Comparison of ENCODE assay signal across 19 cellular contexts in genomic region chr1:24941566-24941965, GRCh38.
"Had no signal": no experiment of that assay in that cellular context is flagged by ENCODE, and none has a peak within 500 bp of the region (broad histone marks: within the 10 kb centered on the region; RNA-seq: fewer than 3 reads in every experiment).

No MANE protein-coding gene starts in this region.

- H3K27ac ChIP-seq: brain microvascular endothelial cell, colonic mucosa, epithelial cell of prostate, prostate gland, right atrium auricular region, stomach, vagina had no signal

- DNase-seq: activated CD4-positive, alpha-beta memory T cell treated with anti-CD3 and anti-CD28 coated beads, Interleukin-2, amount 10 ng/mL, durations not matched to agents 7 days and 5 days; activated CD4-positive, alpha-beta T cell treated with anti-CD3 and anti-CD28 coated beads for 36 hours; activated CD8-positive, alpha-beta memory T cell treated with anti-CD3 and anti-CD28 coated beads, Interleukin-2, amount 50 U/mL, for 48 hours; aorta; brain microvascular endothelial cell; central memory CD4-positive, alpha-beta T cell; colonic mucosa; endodermal cell; foreskin fibroblast; nephron progenitor cell; stimulated activated CD4-positive, alpha-beta T cell treated with anti-CD3 and anti-CD28 coated beads, Interleukin-12 subunit alpha, Interleukin-12 subunit beta, amount 100 ng/mL, for 4 hours; stimulated activated CD4-positive, alpha-beta T cell treated with anti-CD3 and anti-CD28 coated beads, Interleukin-1b, Interleukin-23, amount 100 ng/mL, for 48 hours; stomach; trophoblast cell had no signal

- H3K9me3 Mint-ChIP-seq: activated CD4-positive, alpha-beta memory T cell treated with anti-CD3 and anti-CD28 coated beads, Interleukin-2, amount 10 ng/mL, durations not matched to agents 7 days and 5 days; endodermal cell; WTC11 had no signal

- H3K27me3 ChIP-seq: brain microvascular endothelial cell, colonic mucosa, right atrium auricular region, vagina had no signal

- H3K4me3 ChIP-seq: colonic mucosa, prostate gland, right atrium auricular region, stomach, vagina had no signal

- H3K9me3 ChIP-seq: colonic mucosa, prostate gland, right atrium auricular region, stomach, vagina had no signal

- H3K27ac Mint-ChIP-seq: activated CD4-positive, alpha-beta memory T cell treated with anti-CD3 and anti-CD28 coated beads, Interleukin-2, amount 10 ng/mL, durations not matched to agents 7 days and 5 days; activated CD4-positive, alpha-beta T cell treated with anti-CD3 and anti-CD28 coated beads for 36 hours; endodermal cell; nephron progenitor cell; WTC11 had no signal

- H3K36me3 Mint-ChIP-seq: WTC11 had no signal

- ATAC-seq: activated CD4-positive, alpha-beta T cell treated with anti-CD3 and anti-CD28 coated beads for 36 hours; WTC11 had no signal

- H3K36me3 ChIP-seq: brain microvascular endothelial cell, colonic mucosa, prostate gland, right atrium auricular region, stomach, vagina had no signal

- H3K27me3 Mint-ChIP-seq: activated CD4-positive, alpha-beta memory T cell treated with anti-CD3 and anti-CD28 coated beads, Interleukin-2, amount 10 ng/mL, durations not matched to agents 7 days and 5 days; activated CD4-positive, alpha-beta T cell treated with anti-CD3 and anti-CD28 coated beads for 36 hours had no signal

- H3K4me3 Mint-ChIP-seq: activated CD4-positive, alpha-beta memory T cell treated with anti-CD3 and anti-CD28 coated beads, Interleukin-2, amount 10 ng/mL, durations not matched to agents 7 days and 5 days; activated CD4-positive, alpha-beta T cell treated with anti-CD3 and anti-CD28 coated beads for 36 hours; endodermal cell; nephron progenitor cell; WTC11 had no signal

- H3K4me1 ChIP-seq: colonic mucosa, prostate gland, right atrium auricular region, stomach, vagina had no signal
